In genomic region chr3:155978324-155978723, GRCh38 we compare ENCODE assay signal across 16 cellular contexts.
DNase-seq lines count a peak whose midpoint lies in the region; ATAC-seq, FAIRE-seq and TF ChIP-seq lines count a peak whose summit lies in the region.
"Had no signal": no experiment of that assay in that cellular context is flagged by ENCODE, and none has a peak within 500 bp of the region (broad histone marks: within the 10 kb centered on the region; RNA-seq: fewer than 3 reads in every experiment).

No MANE protein-coding gene starts in this region.

- H3K79me2 ChIP-seq in endothelial cell of umbilical vein (ENCODE audit: control insufficient read depth, insufficient read depth, low read length) (no peaks in the 10 kb centered on the region), smooth muscle cell (ENCODE audit: low read depth) (no peaks in the 10 kb centered on the region)

- ATAC-seq in HG02885 (IDR thresholded peaks at IDR 0.05; ENCODE audit: poor library complexity, unreplicated experiment), result no peak
- no peak for ATAC-seq in GM19397 (IDR thresholded peaks at IDR 0.05; ENCODE audit: unreplicated experiment)
- ATAC-seq: esophagus mucosa, WTC11 had no signal

- no peak for FAIRE-seq in endothelial cell of umbilical vein (lab: Jason Lieb, UNC)
- FAIRE-seq: GM12892 had no signal

- intact Hi-C loops in endothelial cell of umbilical vein (cut with micrococcal nuclease), result no loop called here

- no peak for TF ChIP-seq POLR2A in endothelial cell of umbilical vein (IDR thresholded peaks at IDR 0.05; ENCODE audit: low read depth, low read length)

- CTCF ChIA-PET in endothelial cell of umbilical vein (lab: Charles Lee), result interaction anchor here (0.5 kb wide), 1 partner anchor 139 kb away, joined by 3 read pairs; no protein-coding TSS in a partner anchor

- no peak overlapping the region for H3K4me3 ChIP-seq in endothelial cell of umbilical vein (replicated peaks in 1 of 3; ENCODE audit: insufficient read depth in 1 of 3, low read depth in 1 of 3, low read length in 3 of 3)
- H3K4me3 ChIP-seq in smooth muscle cell, result no peak overlapping the region
- no peak overlapping the region for H3K4me3 ChIP-seq in SJCRH30

- H3K4me1 ChIP-seq in endothelial cell of umbilical vein (ENCODE audit: control insufficient read depth, extremely low read depth, insufficient read depth, low read length) (no peaks in the 10 kb centered on the region), smooth muscle cell (ENCODE audit: low read depth) (no peaks in the 10 kb centered on the region), SJCRH30 (no peaks in the 10 kb centered on the region; the same call in 1 of the 2 replicates)

- no peaks in the 10 kb centered on the region for H3K9me1 ChIP-seq in endothelial cell of umbilical vein (replicated peaks; ENCODE audit: control insufficient read depth, extremely low read depth, insufficient read depth, low read length)

- H3K36me3 ChIP-seq in endothelial cell of umbilical vein (ENCODE audit: control insufficient read depth in 2 of 2, extremely low read depth in 1 of 2, insufficient read depth in 2 of 2, low read length in 2 of 2) (no peaks in the 10 kb centered on the region), smooth muscle cell (ENCODE audit: low read depth) (no peaks in the 10 kb centered on the region), SJCRH30 (no peaks in the 10 kb centered on the region)

- no peak overlapping the region for H3K9ac ChIP-seq in endothelial cell of umbilical vein (replicated peaks; ENCODE audit: extremely low read depth, insufficient read depth, low read length)
- no peak overlapping the region for H3K9ac ChIP-seq in smooth muscle cell (ENCODE audit: low read depth)

- TF ChIP-seq CTCF in endothelial cell of umbilical vein (IDR thresholded peaks at IDR 0.05; ENCODE audit: extremely low read depth in 1 of 2, insufficient read depth in 1 of 2, low read depth in 1 of 2, low read length in 2 of 2), result peak; percentile 4 to 16
- peak; percentile 33 for TF ChIP-seq CTCF in smooth muscle cell (IDR thresholded peaks at IDR 0.05; ENCODE audit: borderline replicate concordance, insufficient read depth, poor library complexity, severe bottlenecking)

- WGBS in smooth muscle cell (ENCODE audit: low lambda C conversion rate), result 71% methylated on average over 3 of the region's 3 CpGs

- H3K4me2 ChIP-seq in endothelial cell of umbilical vein (ENCODE audit: insufficient read depth, low read length) (no peak overlapping the region), smooth muscle cell (no peak overlapping the region)

- DNase-seq in NCI-H82 treated with DMSO at 0.1 percent for 48 hours (lab: John Stamatoyannopoulos, UW; ENCODE audit: unreplicated experiment) (peak; percentile 0), NCI-H82 (lab: John Stamatoyannopoulos, UW) (no peak), NCI-H69 (lab: John Stamatoyannopoulos, UW) (peak; percentile 2), endothelial cell of umbilical vein (ENCODE audit: low read depth, low spot score) (no peak), smooth muscle cell (lab: John Stamatoyannopoulos, UW; ENCODE audit: unreplicated experiment) (no peak), SJCRH30 (no peak)
- DNase-seq: activated naive CD4-positive, alpha-beta T cell treated with anti-CD3 and anti-CD28 coated beads, Interleukin-2, amount 50 U/mL, for 16 hours; DMS79; mesenchymal stem cell; NCI-H526; nucleus accumbens had no signal

- BruUV-seq in endothelial cell of umbilical vein (replicated peaks; lab: Mats Ljungman, UMichigan), result no TSS peak

- H3F3A ChIP-seq in smooth muscle cell (ENCODE audit: low read depth), result no peaks in the 10 kb centered on the region

- dilution Hi-C loops in endothelial cell of umbilical vein (cut with MboI; ENCODE audit: extremely low pct_ligation_motif_present, low sequenced_read_pairs), result no loop called here

- H3K27me3 ChIP-seq in endothelial cell of umbilical vein (ENCODE audit: control insufficient read depth in 2 of 2, insufficient read depth in 2 of 2, low read length in 2 of 2), result no peaks in the 10 kb centered on the region
- H3K27me3 ChIP-seq in smooth muscle cell (ENCODE audit: low read depth), result no peaks in the 10 kb centered on the region
- no peaks in the 10 kb centered on the region for H3K27me3 ChIP-seq in SJCRH30

- POLR2A ChIA-PET in endothelial cell of umbilical vein (lab: Charles Lee), result no interaction called here

- H3K9me3 ChIP-seq in endothelial cell of umbilical vein (replicated peaks; ENCODE audit: control insufficient read depth, insufficient read depth, low read length) (no peaks in the 10 kb centered on the region), smooth muscle cell (replicated peaks; ENCODE audit: low read depth) (no peaks in the 10 kb centered on the region), SJCRH30 (replicated peaks) (no peaks in the 10 kb centered on the region)

- H2AFZ ChIP-seq in endothelial cell of umbilical vein (ENCODE audit: low read depth, low read length) (no peak overlapping the region), smooth muscle cell (ENCODE audit: low read depth) (no peak overlapping the region)

- H3K27ac ChIP-seq in endothelial cell of umbilical vein (ENCODE audit: insufficient read depth, low read depth, low read length) (no peak overlapping the region), smooth muscle cell (ENCODE audit: low read depth) (no peak overlapping the region), SJCRH30 (no peak overlapping the region)

- H4K20me1 ChIP-seq in endothelial cell of umbilical vein (replicated peaks; ENCODE audit: control insufficient read depth, extremely low read depth, insufficient read depth, low read length), result no peaks in the 10 kb centered on the region
- no peaks in the 10 kb centered on the region for H4K20me1 ChIP-seq in smooth muscle cell (ENCODE audit: low read depth)

TF ChIP-seq in endothelial cell of umbilical vein, 7 proteins besides CTCF, POLR2A, EP300 and RAD21:
- TF ChIP-seq GATA2 (IDR thresholded peaks at IDR 0.05; ENCODE audit: insufficient read depth, insufficient read length, low read depth, low read length), result no peak
- no peak for TF ChIP-seq POLR2AphosphoS5 (IDR thresholded peaks at IDR 0.05; ENCODE audit: insufficient read depth, low read depth, low read length)
- TF ChIP-seq EZH2 (IDR thresholded peaks at IDR 0.05; ENCODE audit: borderline replicate concordance, low read depth, low read length, severe bottlenecking), result no peak
- TF ChIP-seq FOS (IDR thresholded peaks at IDR 0.05; ENCODE audit: borderline replicate concordance, insufficient read depth, low read length), result no peak
- no peak for TF ChIP-seq JUN (IDR thresholded peaks at IDR 0.05; ENCODE audit: borderline replicate concordance, insufficient read depth, insufficient read length, low read depth)
- no peak for TF ChIP-seq MAX (IDR thresholded peaks at IDR 0.05; ENCODE audit: insufficient read depth, insufficient read length)
- no peak for TF ChIP-seq MYC (IDR thresholded peaks at IDR 0.05; ENCODE audit: low read depth, low read length)

Comparison
In these comparisons a context has a peak if more than half of its experiments do, and no peak if none do; other contexts are left out.
1. DNase-seq: peak in NCI-H82 treated with DMSO at 0.1 percent for 48 hours (single experiment) and NCI-H69 (single experiment); none in NCI-H82 (single experiment), endothelial cell of umbilical vein (single experiment), smooth muscle cell (single experiment) and SJCRH30 (0 of 2).